ENCODE assay signal across 17 cellular contexts in genomic region chr13:107883561-107884175, GRCh38.
DNase-seq lines count a peak whose midpoint lies in the region; ATAC-seq and TF ChIP-seq lines count a peak whose summit lies in the region.
"Had no signal": no experiment of that assay in that cellular context is flagged by ENCODE, and none has a peak within 500 bp of the region (broad histone marks: within the 10 kb centered on the region; RNA-seq: fewer than 3 reads in every experiment).

No MANE protein-coding gene starts in this region.

- H3K4me1 Mint-ChIP-seq in activated naive CD4-positive, alpha-beta T cell treated with anti-CD3 and anti-CD28 coated beads for 36 hours (ENCODE audit: low read depth) = no peaks in the 10 kb centered on the region

- TF ChIP-seq CTCF in astrocyte of the spinal cord (IDR thresholded peaks at IDR 0.05; ENCODE audit: low read depth, low read length) (no peak), osteoblast (IDR thresholded peaks at IDR 0.05; ENCODE audit: extremely low read depth, low read depth, low read length) (no peak)

- intact Hi-C loops in activated naive CD4-positive, alpha-beta T cell treated with anti-CD3 and anti-CD28 coated beads for 36 hours (cut with micrococcal nuclease) = no loop called here
- intact Hi-C loops in cardiac septum (cut with DNase I) = no loop called here

- peak overlapping the region; percentile 4 for H2AFZ ChIP-seq in osteoblast (ENCODE audit: low read length)

- H3K4me3 ChIP-seq in astrocyte of the spinal cord (ENCODE audit: low read depth, low read length) = no peak overlapping the region
- H3K4me3 ChIP-seq in osteoblast (ENCODE audit: insufficient read depth, low read length) = peak overlapping the region; percentile 5
- H3K4me3 ChIP-seq: stomach, uterus had no signal

- H3K27ac ChIP-seq in osteoblast (ENCODE audit: low read depth, low read length) = peak overlapping the region; percentile 60
- H3K27ac ChIP-seq: stomach, uterus had no signal

- no peaks in the 10 kb centered on the region for H3K79me2 ChIP-seq in osteoblast (ENCODE audit: insufficient read depth, low read length)

- no peaks in the 10 kb centered on the region for H3K36me3 Mint-ChIP-seq in activated naive CD4-positive, alpha-beta T cell treated with anti-CD3 and anti-CD28 coated beads for 36 hours (ENCODE audit: low read depth)

- no peaks in the 10 kb centered on the region for H3K9me3 ChIP-seq in osteoblast (ENCODE audit: low read depth, low read length)
- H3K9me3 ChIP-seq: BE2C, uterus had no signal

- peak; percentile 44 for DNase-seq in ELR (ENCODE audit: low read depth)
- peak; percentile 30 for DNase-seq in RPMI7951 (ENCODE audit: low read depth)
- peak; percentile 77 for DNase-seq in astrocyte of the spinal cord (ENCODE audit: low read depth, low spot score)
- DNase-seq in osteoblast (ENCODE audit: insufficient read length, low spot score, missing footprints) = peak; percentile 68
- no peak for DNase-seq in activated naive CD4-positive, alpha-beta T cell treated with anti-CD3 and anti-CD28 coated beads for 36 hours
- DNase-seq in T-helper 9 cell = no peak
- DNase-seq in cardiac septum (ENCODE audit: low spot score) = no peak
- DNase-seq: activated gamma-delta T cell treated with Interleukin-2 at 50 U/mL for 16 hours; BE2C; effector CD8-positive, alpha-beta T cell; left ventricle myocardium superior; NCI-H187 treated with DMSO at 0.1 percent for 48 hours; NCI-H510A treated with DMSO at 0.1 percent for 48 hours; stomach; uterus had no signal

- no peaks in the 10 kb centered on the region for H3K27me3 Mint-ChIP-seq in activated naive CD4-positive, alpha-beta T cell treated with anti-CD3 and anti-CD28 coated beads for 36 hours (ENCODE audit: low read depth)
- H3K27me3 Mint-ChIP-seq: progenitor cell of endocrine pancreas had no signal

- in situ Hi-C loops in astrocyte of the spinal cord (cut with HindIII; ENCODE audit: low sequenced_read_pairs) = no loop called here

- no peaks in the 10 kb centered on the region for H3K27me3 ChIP-seq in osteoblast (ENCODE audit: insufficient read depth, low read length)
- H3K27me3 ChIP-seq: BE2C, stomach, uterus had no signal

- H3K4me2 ChIP-seq in osteoblast (ENCODE audit: insufficient read depth, low read length) = peak overlapping the region; percentile 48

- no peak overlapping the region for H3K4me3 Mint-ChIP-seq in activated naive CD4-positive, alpha-beta T cell treated with anti-CD3 and anti-CD28 coated beads for 36 hours

- no peak overlapping the region for H3K27ac Mint-ChIP-seq in activated naive CD4-positive, alpha-beta T cell treated with anti-CD3 and anti-CD28 coated beads for 36 hours
- H3K27ac Mint-ChIP-seq: progenitor cell of endocrine pancreas had no signal

- ATAC-seq in GM19452 (IDR thresholded peaks at IDR 0.05; ENCODE audit: unreplicated experiment) = no peak
- ATAC-seq: left ventricle myocardium superior had no signal

- no peaks in the 10 kb centered on the region for H4K20me1 ChIP-seq in osteoblast (ENCODE audit: insufficient read depth, low read length)

- CTCF ChIA-PET in activated naive CD4-positive, alpha-beta T cell treated with anti-CD3 and anti-CD28 coated beads for 36 hours (lab: Charles Lee) = no interaction called here

- peaks cover 8% of the 10 kb centered on the region for H3K9me3 Mint-ChIP-seq in activated naive CD4-positive, alpha-beta T cell treated with anti-CD3 and anti-CD28 coated beads for 36 hours

- H3K4me1 ChIP-seq in osteoblast (ENCODE audit: insufficient read depth, low read length) = no peaks in the 10 kb centered on the region
- H3K4me1 ChIP-seq: BE2C, stomach, uterus had no signal

- H3K36me3 ChIP-seq in osteoblast (ENCODE audit: insufficient read depth, low read length) = no peaks in the 10 kb centered on the region
- H3K36me3 ChIP-seq: BE2C, stomach, uterus had no signal

Comparison
In these comparisons a context has a peak if more than half of its experiments do, and no peak if none do; other contexts are left out.
1. DNase-seq: peak in ELR (single experiment), RPMI7951 (single experiment), astrocyte of the spinal cord (single experiment) and osteoblast (single experiment); none in activated naive CD4-positive, alpha-beta T cell treated with anti-CD3 and anti-CD28 coated beads for 36 hours (single experiment), T-helper 9 cell (single experiment) and cardiac septum (single experiment).